12 cellular contexts compared by ENCODE assay signal in genomic region chr7:151174246-151175046, GRCh38. TPM values are rescaled to one million over a fixed set of nuclear protein-coding genes. Genes with fewer than 3 reads are reported as not detected.
A peak's percentile ranks its signal among the peaks of the same experiment; 100 is the strongest.
DNase-seq lines count a peak whose midpoint lies in the region; ATAC-seq lines count a peak whose summit lies in the region.
"Had no signal": no experiment of that assay in that cellular context is flagged by ENCODE, and none has a peak within 500 bp of the region (broad histone marks: within the 10 kb centered on the region; RNA-seq: fewer than 3 reads in every experiment).

No MANE protein-coding gene starts in this region.

- no peaks in the 10 kb centered on the region for H3K36me3 Mint-ChIP-seq in activated T-cell treated with anti-CD3 and anti-CD28 coated beads, Interleukin-2, amount 50 U/mL, for 72 hours (ENCODE audit: insufficient read depth in 2 of 2)
- H3K36me3 Mint-ChIP-seq: natural killer cell treated with Interleukin-12 subunit alpha and Interleukin-12 subunit beta and Interleukin-15 and Interleukin-18, amount 100 ng/mL, for 72 hours had no signal

- H3K9me3 Mint-ChIP-seq in activated T-cell treated with anti-CD3 and anti-CD28 coated beads, Interleukin-2, amount 50 U/mL, for 72 hours: no peaks in the 10 kb centered on the region
- H3K9me3 Mint-ChIP-seq: natural killer cell treated with Interleukin-12 subunit alpha and Interleukin-12 subunit beta and Interleukin-15 and Interleukin-18, amount 100 ng/mL, for 72 hours had no signal

- DNase-seq in activated CD4-positive, alpha-beta T cell treated with anti-CD3 and anti-CD28 coated beads for 24 hours (ENCODE audit: low read depth in 2 of 2): peak; percentile 15
- DNase-seq in activated CD4-positive, alpha-beta T cell treated with anti-CD3 and anti-CD28 coated beads, Interleukin-2, amount 50 U/mL, for 4 hours: no peak
- peak; percentile 16 to 21 for DNase-seq in activated T-cell treated with anti-CD3 and anti-CD28 coated beads, Interleukin-2, amount 50 U/mL, for 72 hours
- DNase-seq in iPS-NIHi7 (ENCODE audit: extremely low spot score) (peak; percentile 74), HCEC 1CT (no peak), T-helper 9 cell (no peak)
- peak; percentile 17 for DNase-seq in stimulated activated CD4-positive, alpha-beta T cell treated with anti-CD3 and anti-CD28 coated beads, Interleukin-4, amount 100 ng/mL, for 24 hours
- DNase-seq: GDM1 had no signal

- ATAC-seq in activated T-cell treated with anti-CD3 and anti-CD28 coated beads, Interleukin-2, amount 50 U/mL, for 72 hours (replicated peaks in 1 of 2): peak in 1 of 2 donors; percentile 34
- ATAC-seq in GM21360 (IDR thresholded peaks at IDR 0.05; ENCODE audit: unreplicated experiment): no peak
- ATAC-seq: body of pancreas had no signal

- peaks cover 52% of the 10 kb centered on the region for H3K27me3 Mint-ChIP-seq in activated T-cell treated with anti-CD3 and anti-CD28 coated beads, Interleukin-2, amount 50 U/mL, for 72 hours (ENCODE audit: low read depth)

- H3K4me3 Mint-ChIP-seq in activated T-cell treated with anti-CD3 and anti-CD28 coated beads, Interleukin-2, amount 50 U/mL, for 72 hours: no peak overlapping the region
- H3K4me3 Mint-ChIP-seq: natural killer cell treated with Interleukin-12 subunit alpha and Interleukin-12 subunit beta and Interleukin-15 and Interleukin-18, amount 100 ng/mL, for 72 hours had no signal

- no peak overlapping the region for H3K27ac Mint-ChIP-seq in activated T-cell treated with anti-CD3 and anti-CD28 coated beads, Interleukin-2, amount 50 U/mL, for 72 hours
- H3K27ac Mint-ChIP-seq: natural killer cell treated with Interleukin-12 subunit alpha and Interleukin-12 subunit beta and Interleukin-15 and Interleukin-18, amount 100 ng/mL, for 72 hours had no signal

- H3K4me1 Mint-ChIP-seq in activated T-cell treated with anti-CD3 and anti-CD28 coated beads, Interleukin-2, amount 50 U/mL, for 72 hours (ENCODE audit: low read depth): no peaks in the 10 kb centered on the region

RNA-seq across cellular contexts. Expression of gene GBX1, which starts 7.0 kb away (rescaled TPM):
- total RNA-seq in activated T-cell treated with anti-CD3 and anti-CD28 coated beads, Interleukin-2, amount 50 U/mL, for 72 hours: not detected
- total RNA-seq: body of pancreas; natural killer cell treated with Interleukin-12 subunit alpha and Interleukin-12 subunit beta and Interleukin-15 and Interleukin-18, amount 100 ng/mL, for 72 hours; vagina had no signal

RNA-seq across cellular contexts. Expression of gene ASB10, which starts 12.6 kb away (rescaled TPM):
- not detected for total RNA-seq in activated T-cell treated with anti-CD3 and anti-CD28 coated beads, Interleukin-2, amount 50 U/mL, for 72 hours
- total RNA-seq: body of pancreas; natural killer cell treated with Interleukin-12 subunit alpha and Interleukin-12 subunit beta and Interleukin-15 and Interleukin-18, amount 100 ng/mL, for 72 hours; vagina had no signal

RNA-seq across cellular contexts. Expression of gene H2BK1, which starts 35.8 kb away (rescaled TPM):
- 1 to 10 TPM; 3.4 to 4.4 TPM for total RNA-seq in activated T-cell treated with anti-CD3 and anti-CD28 coated beads, Interleukin-2, amount 50 U/mL, for 72 hours
- total RNA-seq: body of pancreas; natural killer cell treated with Interleukin-12 subunit alpha and Interleukin-12 subunit beta and Interleukin-15 and Interleukin-18, amount 100 ng/mL, for 72 hours; vagina had no signal

RNA-seq across cellular contexts. Expression of gene ABCF2, which starts 52.6 kb away (rescaled TPM):
- total RNA-seq in activated T-cell treated with anti-CD3 and anti-CD28 coated beads, Interleukin-2, amount 50 U/mL, for 72 hours: 10 to 100 TPM; 29.7 to 31.9 TPM

RNA-seq across cellular contexts. Expression of gene CHPF2, which starts 57.8 kb away (rescaled TPM):
- 10 to 100 TPM; 30.3 to 42.1 TPM for total RNA-seq in activated T-cell treated with anti-CD3 and anti-CD28 coated beads, Interleukin-2, amount 50 U/mL, for 72 hours

Comparison
In these comparisons a context has a peak if more than half of its experiments do, and no peak if none do; other contexts are left out.
1. DNase-seq: peak in activated CD4-positive, alpha-beta T cell treated with anti-CD3 and anti-CD28 coated beads for 24 hours (2 of 2), activated T-cell treated with anti-CD3 and anti-CD28 coated beads, Interleukin-2, amount 50 U/mL, for 72 hours (2 of 2), iPS-NIHi7 (single experiment) and stimulated activated CD4-positive, alpha-beta T cell treated with anti-CD3 and anti-CD28 coated beads, Interleukin-4, amount 100 ng/mL, for 24 hours (single experiment); none in activated CD4-positive, alpha-beta T cell treated with anti-CD3 and anti-CD28 coated beads, Interleukin-2, amount 50 U/mL, for 4 hours (0 of 2), HCEC 1CT (single experiment) and T-helper 9 cell (single experiment).